ENCODE assay signal across 1 cellular context in the genomic region with DNA sequence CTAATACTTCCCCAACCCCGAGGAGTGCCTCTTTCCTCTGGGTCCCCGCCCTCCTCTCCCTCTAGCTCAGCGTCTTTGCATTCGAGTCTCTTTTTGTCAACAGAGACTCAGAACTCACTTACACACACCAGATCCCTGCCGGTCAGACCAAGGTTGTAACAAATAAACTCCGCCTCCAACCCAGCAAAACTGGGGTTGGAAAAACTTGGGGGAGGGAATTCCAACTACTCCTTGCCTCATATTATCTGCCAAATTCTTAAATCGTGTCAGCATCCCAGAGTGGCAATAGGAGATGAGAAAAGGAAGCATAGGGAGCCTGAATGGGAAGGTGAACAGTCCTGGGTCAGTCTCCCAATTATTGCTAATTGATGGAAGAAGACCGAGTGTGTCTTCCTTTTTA.
TF ChIP-seq lines count a peak whose summit lies in the region.

TSS of gene HTR1A (minus strand) at position 101 of the 400 bp plus-strand sequence. CDS start 726 bp downstream, outside the sequence.

TF ChIP-seq in neural cell, 6 proteins besides CTCF, POLR2A, EP300 and RAD21 (continued from another document):
- TF ChIP-seq, protein P1, sequence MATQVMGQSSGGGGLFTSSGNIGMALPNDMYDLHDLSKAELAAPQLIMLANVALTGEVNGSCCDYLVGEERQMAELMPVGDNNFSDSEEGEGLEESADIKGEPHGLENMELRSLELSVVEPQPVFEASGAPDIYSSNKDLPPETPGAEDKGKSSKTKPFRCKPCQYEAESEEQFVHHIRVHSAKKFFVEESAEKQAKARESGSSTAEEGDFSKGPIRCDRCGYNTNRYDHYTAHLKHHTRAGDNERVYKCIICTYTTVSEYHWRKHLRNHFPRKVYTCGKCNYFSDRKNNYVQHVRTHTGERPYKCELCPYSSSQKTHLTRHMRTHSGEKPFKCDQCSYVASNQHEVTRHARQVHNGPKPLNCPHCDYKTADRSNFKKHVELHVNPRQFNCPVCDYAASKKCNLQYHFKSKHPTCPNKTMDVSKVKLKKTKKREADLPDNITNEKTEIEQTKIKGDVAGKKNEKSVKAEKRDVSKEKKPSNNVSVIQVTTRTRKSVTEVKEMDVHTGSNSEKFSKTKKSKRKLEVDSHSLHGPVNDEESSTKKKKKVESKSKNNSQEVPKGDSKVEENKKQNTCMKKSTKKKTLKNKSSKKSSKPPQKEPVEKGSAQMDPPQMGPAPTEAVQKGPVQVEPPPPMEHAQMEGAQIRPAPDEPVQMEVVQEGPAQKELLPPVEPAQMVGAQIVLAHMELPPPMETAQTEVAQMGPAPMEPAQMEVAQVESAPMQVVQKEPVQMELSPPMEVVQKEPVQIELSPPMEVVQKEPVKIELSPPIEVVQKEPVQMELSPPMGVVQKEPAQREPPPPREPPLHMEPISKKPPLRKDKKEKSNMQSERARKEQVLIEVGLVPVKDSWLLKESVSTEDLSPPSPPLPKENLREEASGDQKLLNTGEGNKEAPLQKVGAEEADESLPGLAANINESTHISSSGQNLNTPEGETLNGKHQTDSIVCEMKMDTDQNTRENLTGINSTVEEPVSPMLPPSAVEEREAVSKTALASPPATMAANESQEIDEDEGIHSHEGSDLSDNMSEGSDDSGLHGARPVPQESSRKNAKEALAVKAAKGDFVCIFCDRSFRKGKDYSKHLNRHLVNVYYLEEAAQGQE (IDR thresholded peaks at IDR 0.05; ENCODE audit: borderline replicate concordance): no peak
